36 cellular contexts compared by ENCODE assay signal in the genomic region with DNA sequence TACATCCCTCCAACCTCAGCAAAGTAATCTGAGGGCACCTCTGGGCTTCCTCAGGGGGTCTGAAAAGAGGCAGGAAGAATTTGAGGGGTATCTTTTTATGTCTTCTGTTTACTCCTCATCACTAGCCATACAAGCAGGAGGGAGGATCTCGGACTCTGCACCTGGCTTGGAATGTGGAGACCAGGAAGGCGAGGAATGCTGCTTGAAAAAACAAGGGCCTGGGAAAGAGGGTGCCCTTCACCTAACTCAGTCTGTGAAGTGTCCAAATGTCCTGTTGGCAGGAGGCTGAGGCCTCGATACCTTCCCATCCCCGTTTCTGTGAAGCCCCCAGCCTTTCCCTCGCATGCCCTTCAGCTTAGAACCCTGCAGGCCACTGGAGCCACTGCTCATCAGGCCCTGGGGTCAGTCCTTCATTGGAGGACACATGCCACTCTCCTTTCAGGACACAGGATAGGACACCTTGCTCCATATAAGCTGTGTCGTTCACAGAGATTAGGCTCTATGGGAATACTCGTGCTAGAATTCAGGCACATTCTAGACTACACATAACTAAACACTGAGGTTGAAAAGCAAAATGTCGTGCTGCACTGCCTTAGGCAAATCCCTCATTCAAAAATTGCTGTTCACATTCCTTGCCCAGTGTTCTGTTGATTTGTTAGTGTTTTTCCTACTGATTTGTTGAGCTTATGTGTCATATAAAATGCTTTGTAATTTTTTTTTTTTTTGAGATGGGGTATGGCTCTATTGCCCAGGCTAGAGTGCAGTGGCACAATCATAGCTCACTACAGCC.
"Had no signal": no experiment of that assay in that cellular context is flagged by ENCODE, and none has a peak within 500 bp of the region (broad histone marks: within the 10 kb centered on the region; RNA-seq: fewer than 3 reads in every experiment).

No MANE protein-coding gene starts in this region.

- H3K4me1 ChIP-seq: adrenal gland had no signal

- H3K4me2 ChIP-seq: PC-9 had no signal

- H3K9me3 ChIP-seq: adrenal gland had no signal

- DNase-seq: activated CD4-positive, alpha-beta memory T cell treated with anti-CD3 and anti-CD28 coated beads, Interleukin-2, amount 10 ng/mL, durations not matched to agents 7 days and 5 days; activated CD4-positive, alpha-beta T cell treated with anti-CD3 and anti-CD28 coated beads for 1 hour; activated CD4-positive, alpha-beta T cell treated with anti-CD3 and anti-CD28 coated beads for 48 hours; activated CD4-positive, CD25-positive, alpha-beta regulatory T cell; activated CD8-positive, alpha-beta memory T cell treated with anti-CD3 and anti-CD28 coated beads for 24 hours; activated CD8-positive, alpha-beta memory T cell treated with anti-CD3 and anti-CD28 coated beads, Interleukin-2, amount 10 ng/mL, durations not matched to agents 7 days and 5 days; activated CD8-positive, alpha-beta memory T cell treated with anti-CD3 and anti-CD28 coated beads, Interleukin-2, amount 50 U/mL, for 48 hours; activated effector memory CD4-positive, alpha-beta T cell treated with anti-CD3 and anti-CD28 coated beads, Interleukin-2, amount 50 U/mL, for 16 hours; activated naive CD4-positive, alpha-beta T cell treated with Interleukin-2 at 50 U/mL for 16 hours; activated T-cell treated with anti-CD3 and anti-CD28 coated beads, Interleukin-2, amount 50 U/mL, for 72 hours; adrenal gland; central memory CD4-positive, alpha-beta T cell; Kasumi-1; KG1; MM.1S; MV-4-11; NCI-H1092; NCI-H1436 treated with DMSO at 0.1 percent for 48 hours; NCI-H1694 treated with DMSO at 0.1 percent for 48 hours; NCI-H2029; NCI-H345; NCI-H526; NCI-H748 treated with DMSO at 0.1 percent for 48 hours; PC-9; SW 1271; T-helper 1 cell; T-helper 2 cell; T-helper 9 cell; WERI-Rb-1 had no signal

- H2AFZ ChIP-seq: PC-9 had no signal

- H3K27ac ChIP-seq: adrenal gland, PC-9, RWPE1, WERI-Rb-1 had no signal

- H3K36me3 ChIP-seq: WERI-Rb-1 had no signal

- ATAC-seq: activated CD8-positive, alpha-beta memory T cell treated with anti-CD3 and anti-CD28 coated beads, Interleukin-2, amount 10 ng/mL, durations not matched to agents 7 days and 5 days; activated naive CD4-positive, alpha-beta T cell treated with anti-CD3 and anti-CD28 coated beads, Interleukin-2, amount 50 U/mL, for 72 hours; activated T-cell treated with anti-CD3 and anti-CD28 coated beads, Interleukin-2, amount 50 U/mL, for 72 hours; activated T-helper 17 cell treated with anti-CD3 and anti-CD28 coated beads, Interleukin-2, amount 50 U/mL, for 72 hours; Right ventricle myocardium inferior had no signal

- H3K4me3 ChIP-seq: adrenal gland, PC-9 had no signal

- H3K27me3 ChIP-seq: adrenal gland had no signal

- FAIRE-seq: astrocyte, bronchial epithelial cell, RCC 7860 had no signal
